1 cellular context compared by ENCODE assay signal in genomic region chr10:21130108-21130507, GRCh38.
TF ChIP-seq lines count a peak whose summit lies in the region.

No MANE protein-coding gene starts in this region.

TF ChIP-seq in K562, 482 proteins besides CTCF, POLR2A, EP300 and RAD21 (continued from another document and continues in another):
- no peak for TF ChIP-seq ZNF280B (CRISPR knock-in tag; IDR thresholded peaks at IDR 0.05)
- TF ChIP-seq NR3C1 (CRISPR knock-in tag; IDR thresholded peaks at IDR 0.05) = no peak
- no peak for TF ChIP-seq ZNF507 (tag; conservative IDR thresholded peaks at IDR 0.05)
- no peak for TF ChIP-seq ZNF778 (CRISPR knock-in tag; IDR thresholded peaks at IDR 0.05)
- TF ChIP-seq XRCC4 (IDR thresholded peaks at IDR 0.05; ENCODE audit: extremely low read depth, insufficient read depth, insufficient read length) = no peak
- no peak for TF ChIP-seq BCLAF1 (IDR thresholded peaks at IDR 0.05; ENCODE audit: borderline replicate concordance in 1 of 2, control insufficient read depth in 1 of 2, low read depth in 2 of 2, low read length in 1 of 2)
- no peak for TF ChIP-seq ESRRB (CRISPR knock-in tag; IDR thresholded peaks at IDR 0.05; ENCODE audit: borderline replicate concordance)
- no peak for TF ChIP-seq LCOR (CRISPR knock-in tag; IDR thresholded peaks at IDR 0.05)
- no peak for TF ChIP-seq RBM17 (IDR thresholded peaks at IDR 0.05; ENCODE audit: borderline replicate concordance, low read depth, low read length)
- 0 out of 2 replicates have a peak, but pooled peaks have one; percentile 23 for TF ChIP-seq MTA1 (IDR thresholded peaks at IDR 0.05; ENCODE audit: borderline replicate concordance)
- TF ChIP-seq SRF (CRISPR knock-in tag; IDR thresholded peaks at IDR 0.05) = no peak
- TF ChIP-seq STAT5B (CRISPR knock-in tag; IDR thresholded peaks at IDR 0.05) = no peak
- no peak for TF ChIP-seq ZNF592 (IDR thresholded peaks at IDR 0.05)
- no peak for TF ChIP-seq IFI16 (CRISPR knock-in tag; IDR thresholded peaks at IDR 0.05)
- TF ChIP-seq ZNF347 (CRISPR knock-in tag; IDR thresholded peaks at IDR 0.05; ENCODE audit: low read depth) = no peak
- peak in 1 of 2 experiments; percentile 54; a peak in 1 of 4 replicates for TF ChIP-seq ZMIZ1 (IDR thresholded peaks at IDR 0.05; ENCODE audit: low read depth in 2 of 2, low read length in 2 of 2)
- no peak for TF ChIP-seq SIN3A (IDR thresholded peaks at IDR 0.05; ENCODE audit: borderline replicate concordance in 2 of 2, control insufficient read depth in 1 of 2, low read depth in 2 of 2, low read length in 2 of 2)
- TF ChIP-seq RBM25 (IDR thresholded peaks at IDR 0.05; ENCODE audit: low read depth, low read length, severe bottlenecking) = peak; percentile 32
- TF ChIP-seq NCOA6 (IDR thresholded peaks at IDR 0.05) = no peak
- TF ChIP-seq DDX20 (tag; IDR thresholded peaks at IDR 0.05; ENCODE audit: low read depth) = no peak
- TF ChIP-seq SFPQ (IDR thresholded peaks at IDR 0.05; ENCODE audit: low read depth, low read length) = no peak
- no peak for TF ChIP-seq ZNF280A (IDR thresholded peaks at IDR 0.05; ENCODE audit: low read depth, partially characterized antibody)
- TF ChIP-seq ZNF586 (CRISPR knock-in tag; conservative IDR thresholded peaks at IDR 0.05) = no peak
- peak; percentile 94 for TF ChIP-seq CBFA2T3 (IDR thresholded peaks at IDR 0.05)
- no peak for TF ChIP-seq SMARCA5 (IDR thresholded peaks at IDR 0.05)
- no peak for TF ChIP-seq TCFL5 (CRISPR knock-in tag; conservative IDR thresholded peaks at IDR 0.05)
- no peak for TF ChIP-seq TEAD1 (CRISPR knock-in tag; IDR thresholded peaks at IDR 0.05)
- no peak for TF ChIP-seq HNRNPH1 (optimal IDR thresholded peaks at IDR 0.05; ENCODE audit: low read depth, low read length)
- no peak for TF ChIP-seq ZNF717 (CRISPR knock-in tag; IDR thresholded peaks at IDR 0.05)
- TF ChIP-seq YY1 (IDR thresholded peaks at IDR 0.05; ENCODE audit: borderline replicate concordance in 1 of 3, control insufficient read depth in 1 of 3, extremely low read depth in 1 of 3, insufficient read depth in 3 of 3, insufficient read length in 1 of 3, insufficient replicate concordance in 2 of 3, low read depth in 1 of 3, low read length in 2 of 3) = no peak
- TF ChIP-seq RHOXF2B (CRISPR knock-in tag; conservative IDR thresholded peaks at IDR 0.05) = no peak
- no peak for TF ChIP-seq HSF4 (CRISPR knock-in tag; IDR thresholded peaks at IDR 0.05; ENCODE audit: borderline replicate concordance)
- TF ChIP-seq HINFP (tag; conservative IDR thresholded peaks at IDR 0.05; ENCODE audit: low read depth) = no peak
- TF ChIP-seq TFAP4 (CRISPR knock-in tag; IDR thresholded peaks at IDR 0.05; ENCODE audit: borderline replicate concordance) = no peak
- TF ChIP-seq MEF2A (IDR thresholded peaks at IDR 0.05; ENCODE audit: control insufficient read depth, low read depth, low read length) = no peak
- TF ChIP-seq TEAD2 (tag; IDR thresholded peaks at IDR 0.05) = 0 out of 2 replicates have a peak, but pooled peaks have one; percentile 21
- TF ChIP-seq ZNF551 (CRISPR knock-in tag; IDR thresholded peaks at IDR 0.05) = no peak
- TF ChIP-seq SRSF3 (IDR thresholded peaks at IDR 0.05; ENCODE audit: insufficient read depth, low read length) = no peak
- no peak for TF ChIP-seq XRCC3 (IDR thresholded peaks at IDR 0.05)
- TF ChIP-seq FOXJ3 (CRISPR knock-in tag; IDR thresholded peaks at IDR 0.05) = no peak
- TF ChIP-seq ZNF143 (CRISPR knock-in tag; IDR thresholded peaks at IDR 0.05) = no peak
- TF ChIP-seq PRMT5 (CRISPR knock-in tag; IDR thresholded peaks at IDR 0.05) = no peak
- TF ChIP-seq RFX7 (CRISPR knock-in tag; IDR thresholded peaks at IDR 0.05) = no peak
- TF ChIP-seq ZBTB7A (IDR thresholded peaks at IDR 0.05; ENCODE audit: borderline replicate concordance, control insufficient read depth, low read depth, low read length) = no peak
